13 cellular contexts compared by ENCODE assay signal in genomic region chr11:57071829-57072228, GRCh38.
DNase-seq lines count a peak whose midpoint lies in the region; ATAC-seq and TF ChIP-seq lines count a peak whose summit lies in the region.
"Had no signal": no experiment of that assay in that cellular context is flagged by ENCODE, and none has a peak within 500 bp of the region (broad histone marks: within the 10 kb centered on the region; RNA-seq: fewer than 3 reads in every experiment).

No MANE protein-coding gene starts in this region.

- TF ChIP-seq CTCF in RWPE2 (IDR thresholded peaks at IDR 0.05; ENCODE audit: poor library complexity, severe bottlenecking) (no peak), fibroblast of the aortic adventitia (IDR thresholded peaks at IDR 0.05; ENCODE audit: insufficient read depth, low read length) (no peak), prostate gland (IDR thresholded peaks at IDR 0.05) (no peak)

- no peak for TF ChIP-seq POLR2A in prostate gland (IDR thresholded peaks at IDR 0.05)

- H3K36me3 ChIP-seq in RWPE2 (ENCODE audit: low read depth) (no peaks in the 10 kb centered on the region), prostate gland (no peaks in the 10 kb centered on the region)

- intact Hi-C loops in prostate gland (cut with DNase I) = no loop called here

- DNase-seq in EL (peak; percentile 28), RWPE2 (ENCODE audit: low spot score) (no peak), fibroblast of the aortic adventitia (ENCODE audit: low read depth) (peak; percentile 40), prostate gland (ENCODE audit: low spot score) (no peak), DMS 273 treated with DMSO at 0.1 percent for 48 hours (lab: John Stamatoyannopoulos, UW) (no peak)
- no peak for DNase-seq in activated CD4-positive, CD25-positive, alpha-beta regulatory T cell treated with anti-CD3 and anti-CD28 coated beads, Interleukin-2, amount 50 U/mL, for 72 hours
- DNase-seq: activated T-cell treated with anti-CD3 and anti-CD28 coated beads, Interleukin-2, amount 50 U/mL, for 4 hours; retina; SHP77 had no signal

- no peak overlapping the region for H3K4me3 ChIP-seq in RWPE2 (ENCODE audit: severe bottlenecking)
- H3K4me3 ChIP-seq in fibroblast of the aortic adventitia (ENCODE audit: low read depth, low read length) = no peak overlapping the region
- H3K4me3 ChIP-seq in skin epidermis = no peak overlapping the region
- no peak overlapping the region for H3K4me3 ChIP-seq in prostate gland
- H3K4me3 ChIP-seq: GM12878 had no signal

- ATAC-seq in RWPE2 (ENCODE audit: low read depth) = peak; percentile 44
- ATAC-seq in GM21576 (IDR thresholded peaks at IDR 0.05; ENCODE audit: unreplicated experiment) = no peak
- ATAC-seq: activated T-cell treated with anti-CD3 and anti-CD28 coated beads, Interleukin-2, amount 50 U/mL, for 4 hours; GM12878; WTC11 had no signal

- no peaks in the 10 kb centered on the region for H3K27me3 ChIP-seq in RWPE2 (ENCODE audit: insufficient read depth, poor library complexity, severe bottlenecking)
- no peaks in the 10 kb centered on the region for H3K27me3 ChIP-seq in prostate gland (replicated peaks; ENCODE audit: insufficient read depth)

- peak overlapping the region; percentile 89 for H3K27ac ChIP-seq in RWPE2 (ENCODE audit: poor library complexity, severe bottlenecking)
- H3K27ac ChIP-seq in skin epidermis = peak overlapping the region in 14 of 21 experiments; percentile 24 to 83 (median 62)
- H3K27ac ChIP-seq in prostate gland = peak overlapping the region in 1 of 2 donors; percentile 15

- H3K9me3 ChIP-seq in RWPE2 (ENCODE audit: severe bottlenecking) (no peaks in the 10 kb centered on the region), prostate gland (no peaks in the 10 kb centered on the region)

- peaks cover 20% of the 10 kb centered on the region for H3K4me1 ChIP-seq in RWPE2 (ENCODE audit: insufficient read depth, poor library complexity, severe bottlenecking)
- no peaks in the 10 kb centered on the region for H3K4me1 ChIP-seq in prostate gland (replicated peaks)

Comparison
In these comparisons a context has a peak if more than half of its experiments do, and no peak if none do; other contexts are left out.
1. DNase-seq: peak in EL (single experiment) and fibroblast of the aortic adventitia (single experiment); none in RWPE2 (single experiment), prostate gland (single experiment), activated CD4-positive, CD25-positive, alpha-beta regulatory T cell treated with anti-CD3 and anti-CD28 coated beads, Interleukin-2, amount 50 U/mL, for 72 hours (single experiment) and DMS 273 treated with DMSO at 0.1 percent for 48 hours (single experiment).